In genomic region chr16:16037521-16037920, GRCh38 we compare ENCODE assay signal across 19 cellular contexts.
DNase-seq lines count a peak whose midpoint lies in the region; ATAC-seq, FAIRE-seq and TF ChIP-seq lines count a peak whose summit lies in the region.
"Had no signal": no experiment of that assay in that cellular context is flagged by ENCODE, and none has a peak within 500 bp of the region (broad histone marks: within the 10 kb centered on the region; RNA-seq: fewer than 3 reads in every experiment).

No MANE protein-coding gene starts in this region.

- no peaks in the 10 kb centered on the region for H3K27me3 Mint-ChIP-seq in activated T-helper 17 cell treated with anti-CD3 and anti-CD28 coated beads, Interleukin-2, amount 50 U/mL, for 72 hours
- no peaks in the 10 kb centered on the region for H3K27me3 Mint-ChIP-seq in neural crest cell (ENCODE audit: low read depth)
- H3K27me3 Mint-ChIP-seq: CD4-positive, alpha-beta T cell; CD8-positive, alpha-beta memory T cell had no signal

- no peaks in the 10 kb centered on the region for H3K9me3 Mint-ChIP-seq in activated T-helper 17 cell treated with anti-CD3 and anti-CD28 coated beads, Interleukin-2, amount 50 U/mL, for 72 hours
- H3K9me3 Mint-ChIP-seq in neural crest cell = no peaks in the 10 kb centered on the region
- H3K9me3 Mint-ChIP-seq: CD4-positive, alpha-beta T cell; CD8-positive, alpha-beta memory T cell; H9 had no signal

- DNase-seq in GM12891 (ENCODE audit: insufficient read length, low spot score) (no peak), neural crest cell (ENCODE audit: low read depth, low spot score) (no peak), foreskin melanocyte (no peak), upper lobe of right lung (no peak)
- DNase-seq in activated CD4-positive, CD25-positive, alpha-beta regulatory T cell (lab: John Stamatoyannopoulos, UW) = no peak
- DNase-seq: C1 segment of cervical spinal cord; CD4-positive, alpha-beta T cell; CD8-positive, alpha-beta memory T cell; DMS 273 treated with DMSO at 0.1 percent for 48 hours; DMS79; EL; GDM1; GM23248; H9 had no signal

- no peak for TF ChIP-seq POLR2A in GM12891 (IDR thresholded peaks at IDR 0.05; ENCODE audit: low read depth, low read length)

- TF ChIP-seq CTCF in neural crest cell (conservative IDR thresholded peaks at IDR 0.05) (no peak), upper lobe of right lung (IDR thresholded peaks at IDR 0.05) (no peak)

- H3K9me3 ChIP-seq in upper lobe of right lung = no peaks in the 10 kb centered on the region

- intact Hi-C loops in upper lobe of right lung (cut with DNase I) = no loop called here

- peaks cover 49% of the 10 kb centered on the region for H3K36me3 ChIP-seq in upper lobe of right lung

- H3K4me1 ChIP-seq in upper lobe of right lung = no peaks in the 10 kb centered on the region

- H3K4me1 Mint-ChIP-seq in activated T-helper 17 cell treated with anti-CD3 and anti-CD28 coated beads, Interleukin-2, amount 50 U/mL, for 72 hours = peaks cover 30% of the 10 kb centered on the region
- H3K4me1 Mint-ChIP-seq in neural crest cell = peaks cover 6% of the 10 kb centered on the region

- no peak for FAIRE-seq in GM12891 (lab: Jason Lieb, UNC)
- FAIRE-seq: D721Med, GM19239 had no signal

- no peak for ATAC-seq in activated T-helper 17 cell treated with anti-CD3 and anti-CD28 coated beads, Interleukin-2, amount 50 U/mL, for 72 hours (replicated peaks)
- ATAC-seq in upper lobe of right lung (no peak), HG02973 (IDR thresholded peaks at IDR 0.05; ENCODE audit: unreplicated experiment) (no peak)
- ATAC-seq: HCT116 had no signal

- peak overlapping the region; percentile 4 for H3K27ac Mint-ChIP-seq in activated T-helper 17 cell treated with anti-CD3 and anti-CD28 coated beads, Interleukin-2, amount 50 U/mL, for 72 hours
- H3K27ac Mint-ChIP-seq in neural crest cell (ENCODE audit: unreplicated experiment) = peak overlapping the region; percentile 73
- H3K27ac Mint-ChIP-seq: CD4-positive, alpha-beta T cell; H9 had no signal

- no peak overlapping the region for H3K4me3 ChIP-seq in upper lobe of right lung
- H3K4me3 ChIP-seq: GM23248 had no signal

- H3K27me3 ChIP-seq in upper lobe of right lung = no peaks in the 10 kb centered on the region

- no peak overlapping the region for H3K4me3 Mint-ChIP-seq in activated T-helper 17 cell treated with anti-CD3 and anti-CD28 coated beads, Interleukin-2, amount 50 U/mL, for 72 hours
- no peak overlapping the region for H3K4me3 Mint-ChIP-seq in neural crest cell
- H3K4me3 Mint-ChIP-seq: CD4-positive, alpha-beta T cell; H9 had no signal

- H3K27ac ChIP-seq in upper lobe of right lung = no peak overlapping the region
- H3K27ac ChIP-seq: GM23248 had no signal

- peaks cover 88% of the 10 kb centered on the region for H3K36me3 Mint-ChIP-seq in activated T-helper 17 cell treated with anti-CD3 and anti-CD28 coated beads, Interleukin-2, amount 50 U/mL, for 72 hours (ENCODE audit: low read depth)
- H3K36me3 Mint-ChIP-seq in neural crest cell (ENCODE audit: low read depth) = peaks cover 18% of the 10 kb centered on the region

TF ChIP-seq in GM12891, 5 proteins besides CTCF, POLR2A, EP300 and RAD21:
- TF ChIP-seq SPI1 (IDR thresholded peaks at IDR 0.05; ENCODE audit: low read depth, low read length) (peak; percentile 56), POU2F2 (IDR thresholded peaks at IDR 0.05; ENCODE audit: low read depth, low read length) (no peak)
